ENCODE assay signal across 27 cellular contexts in the genomic region with DNA sequence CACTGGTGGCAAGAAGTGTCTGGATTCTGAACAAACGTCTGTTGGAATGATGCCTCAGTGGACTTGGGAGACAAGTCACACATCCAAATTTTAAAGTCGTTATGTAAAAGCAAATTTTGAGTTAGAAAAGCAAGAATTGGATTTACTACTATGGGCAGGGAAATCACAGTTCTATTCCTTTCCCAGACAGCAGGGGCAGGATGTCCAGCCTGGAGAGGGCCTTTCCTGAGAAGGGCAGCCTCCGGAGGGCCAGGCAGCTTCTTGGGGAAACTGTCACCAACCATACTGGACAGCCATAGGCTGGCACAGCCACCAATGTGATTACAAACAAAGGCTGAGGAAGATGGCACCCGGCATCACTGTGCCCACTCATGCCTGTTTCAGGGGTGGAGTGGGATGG. TPM values are rescaled to one million over a fixed set of nuclear protein-coding genes. Genes with fewer than 3 reads are reported as not detected.
"Had no signal": no experiment of that assay in that cellular context is flagged by ENCODE, and none has a peak within 500 bp of the region (broad histone marks: within the 10 kb centered on the region; RNA-seq: fewer than 3 reads in every experiment).

No MANE protein-coding gene starts in this region.

- H3K9me3 Mint-ChIP-seq: dendritic cell treated with granulocyte-macrophage colony-stimulating factor and Interleukin-4, amounts not matched to agents 40 ng/mL and 50 ng/mL, for 4 days; effector memory CD8-positive, alpha-beta T cell; immature natural killer cell; mesothelial cell of epicardium; naive B cell; naive thymus-derived CD8-positive, alpha-beta T cell had no signal

- DNase-seq: colonic mucosa; cortex of kidney; effector CD8-positive, alpha-beta T cell; effector memory CD8-positive, alpha-beta T cell; foreskin keratinocyte; heart left ventricle; hypothalamus; immature natural killer cell; islet precursor cell; kidney; kidney glomerular epithelial cell; left colon; left ventricle myocardium inferior; lower lobe of right lung; mesenchymal stem cell; mucosa of descending colon; naive B cell; naive thymus-derived CD8-positive, alpha-beta T cell had no signal

- H3K27me3 ChIP-seq: colonic mucosa, esophagus muscularis mucosa, gastroesophageal sphincter had no signal

- H3K27ac Mint-ChIP-seq: dendritic cell treated with granulocyte-macrophage colony-stimulating factor and Interleukin-4, amounts not matched to agents 40 ng/mL and 50 ng/mL, for 4 days; effector memory CD8-positive, alpha-beta T cell; immature natural killer cell; mesothelial cell of epicardium; naive thymus-derived CD8-positive, alpha-beta T cell had no signal

- H3K4me3 ChIP-seq: colonic mucosa, esophagus muscularis mucosa, gastroesophageal sphincter, heart left ventricle, hepatocyte, left ventricle myocardium inferior, lower lobe of right lung, mucosa of descending colon had no signal

- H3K36me3 Mint-ChIP-seq: immature natural killer cell; mesothelial cell of epicardium; naive B cell; naive thymus-derived CD8-positive, alpha-beta T cell had no signal

- H3K9me3 ChIP-seq: colonic mucosa, esophagus muscularis mucosa, gastroesophageal sphincter, heart left ventricle, left ventricle myocardium inferior, lower lobe of right lung, mucosa of descending colon had no signal

- H3K36me3 ChIP-seq: colonic mucosa, esophagus muscularis mucosa, gastroesophageal sphincter, heart left ventricle, left ventricle myocardium inferior, lower lobe of right lung had no signal

- H3K4me1 Mint-ChIP-seq: immature natural killer cell, mesothelial cell of epicardium, naive B cell had no signal

- FAIRE-seq: endothelial cell of umbilical vein, frontal cortex, kidney had no signal

- H3K27ac ChIP-seq: colonic mucosa, esophagus muscularis mucosa, foreskin keratinocyte, gastroesophageal sphincter, heart left ventricle, hepatocyte, left ventricle myocardium inferior, lower lobe of right lung had no signal

- H3K4me1 ChIP-seq: colonic mucosa, esophagus muscularis mucosa, foreskin keratinocyte, gastroesophageal sphincter, heart left ventricle, left ventricle myocardium inferior, lower lobe of right lung had no signal

- H3K4me3 Mint-ChIP-seq: dendritic cell treated with granulocyte-macrophage colony-stimulating factor and Interleukin-4, amounts not matched to agents 40 ng/mL and 50 ng/mL, for 4 days; effector memory CD8-positive, alpha-beta T cell; immature natural killer cell; mesothelial cell of epicardium; naive B cell; naive thymus-derived CD8-positive, alpha-beta T cell had no signal

RNA-seq across cellular contexts. Expression of gene SLC24A4, which starts 11.1 kb away (rescaled TPM):
- total RNA-seq: epithelial cell of proximal tubule; mesothelial cell of epicardium; myocyte; naive thymus-derived CD8-positive, alpha-beta T cell had no signal
